ENCODE assay signal across 7 cellular contexts in genomic region chr22:17120281-17120680, GRCh38. TPM values are rescaled to one million over a fixed set of nuclear protein-coding genes. Genes with fewer than 3 reads are reported as not detected.
A peak's percentile ranks its signal among the peaks of the same experiment; 100 is the strongest.
DNase-seq lines count a peak whose midpoint lies in the region; ATAC-seq and TF ChIP-seq lines count a peak whose summit lies in the region.

No MANE protein-coding gene starts in this region.

- H3K14ac ChIP-seq in mesenchymal stem cell (ENCODE audit: low read length in 2 of 2), result no peak overlapping the region

- no peak overlapping the region for H3K18ac ChIP-seq in mesenchymal stem cell (ENCODE audit: low read depth in 1 of 2, low read length in 2 of 2)

- peak; percentile 62 for ATAC-seq in HG02885 (IDR thresholded peaks at IDR 0.05; ENCODE audit: poor library complexity, unreplicated experiment)
- no peak for ATAC-seq in GM19035 (IDR thresholded peaks at IDR 0.05; ENCODE audit: unreplicated experiment)

- H2BK5ac ChIP-seq in mesenchymal stem cell (ENCODE audit: low read depth, low read length, poor library complexity, severe bottlenecking), result no peak overlapping the region

- H2AFZ ChIP-seq in mesenchymal stem cell (ENCODE audit: low read depth, low read length), result no peak overlapping the region

- WGBS in mesenchymal stem cell, result 3% methylated on average over 20 of the region's 45 CpGs
- 3% methylated on average over 33 of the region's 45 CpGs for WGBS in suprapubic skin

- TF ChIP-seq CTCF in suprapubic skin (IDR thresholded peaks at IDR 0.05), result no peak

- no peak overlapping the region for H4K8ac ChIP-seq in mesenchymal stem cell (ENCODE audit: low read length)

- H3K4me2 ChIP-seq in mesenchymal stem cell (ENCODE audit: low read length, poor library complexity, severe bottlenecking), result peak overlapping the region; percentile 92

- H3K4me3 ChIP-seq in mesenchymal stem cell (ENCODE audit: insufficient read depth in 1 of 2, low read depth in 1 of 2, low read length in 2 of 2), result peak overlapping the region in 1 of 2 experiments; percentile 57
- peak overlapping the region; percentile 62 for H3K4me3 ChIP-seq in suprapubic skin

- no peak overlapping the region for H3K4ac ChIP-seq in mesenchymal stem cell (ENCODE audit: low read depth in 1 of 2, low read length in 2 of 2)

- no peaks in the 10 kb centered on the region for H3K79me1 ChIP-seq in mesenchymal stem cell (replicated peaks; ENCODE audit: low read length, poor library complexity, severe bottlenecking)

- no peaks in the 10 kb centered on the region for H3K9me3 ChIP-seq in mesenchymal stem cell (ENCODE audit: control insufficient read depth, low read length)
- H3K9me3 ChIP-seq in suprapubic skin, result no peaks in the 10 kb centered on the region

- H3K36me3 ChIP-seq in mesenchymal stem cell (ENCODE audit: control insufficient read depth in 1 of 2, insufficient read depth in 2 of 2, low read depth in 1 of 2, low read length in 2 of 2) (no peaks in the 10 kb centered on the region), suprapubic skin (no peaks in the 10 kb centered on the region)

- H3K4me1 ChIP-seq in mesenchymal stem cell (ENCODE audit: control insufficient read depth, insufficient read depth, low read depth, low read length), result peaks cover 17% of the 10 kb centered on the region
- H3K4me1 ChIP-seq in suprapubic skin, result peaks cover 46% of the 10 kb centered on the region

- peak in 3 of 4 experiments; percentile 14 to 35 (median 24) for DNase-seq in activated CD4-positive, CD25-positive, alpha-beta regulatory T cell (lab: John Stamatoyannopoulos, UW)
- DNase-seq in dermis microvascular lymphatic vessel endothelial cell (ENCODE audit: low read depth in 2 of 2) (peak; percentile 14 to 68), mesenchymal stem cell (peak; percentile 42), suprapubic skin (ENCODE audit: low spot score in 2 of 2) (no peak), anterior cingulate cortex (lab: John Stamatoyannopoulos, UW) (no peak)

- TF ChIP-seq POLR2A in suprapubic skin (IDR thresholded peaks at IDR 0.05), result no peak

- no peak for TF ChIP-seq EP300 in suprapubic skin (IDR thresholded peaks at IDR 0.05)

- H4K91ac ChIP-seq in mesenchymal stem cell (ENCODE audit: low read length), result no peak overlapping the region

- H2BK15ac ChIP-seq in mesenchymal stem cell (ENCODE audit: low read depth, poor library complexity, severe bottlenecking), result peak overlapping the region; percentile 45

- H2BK12ac ChIP-seq in mesenchymal stem cell (ENCODE audit: low read length in 2 of 2), result no peak overlapping the region

- H2AK5ac ChIP-seq in mesenchymal stem cell (ENCODE audit: low read length, severe bottlenecking), result no peak overlapping the region

- H3K27me3 ChIP-seq in mesenchymal stem cell (ENCODE audit: control insufficient read depth in 1 of 2, insufficient read depth in 1 of 2, low read length in 2 of 2) (peaks cover 50 to 54% of the 10 kb centered on the region in 2 experiments), suprapubic skin (peaks cover 36% of the 10 kb centered on the region)

- no peak overlapping the region for H2BK120ac ChIP-seq in mesenchymal stem cell (ENCODE audit: low read depth, low read length)

- no peak overlapping the region for H3K27ac ChIP-seq in mesenchymal stem cell (ENCODE audit: low read length, poor library complexity, severe bottlenecking)
- no peak overlapping the region for H3K27ac ChIP-seq in suprapubic skin

- no peak overlapping the region for H3K23ac ChIP-seq in mesenchymal stem cell (ENCODE audit: low read length in 2 of 2)

- no peak overlapping the region for H3K9ac ChIP-seq in mesenchymal stem cell (ENCODE audit: low read length)

RNA-seq across cellular contexts. Expression of gene TMEM121B, which starts 0.9 kb away (rescaled TPM):
- total RNA-seq in dermis microvascular lymphatic vessel endothelial cell (0.13 and 0.25 TPM in 2 replicates), suprapubic skin (1 to 10 TPM in 3 of 4 donors, under 1 TPM in 1; 0.76 to 1.9 (median 1.6) TPM)
- 0.11 TPM for polyA plus RNA-seq in mesenchymal stem cell (2013, experiment 1 of 2)
- 0.08 TPM for polyA plus RNA-seq in mesenchymal stem cell (2013, experiment 2 of 2)

RNA-seq across cellular contexts. Expression of gene IL17RA, which starts 35.5 kb away (rescaled TPM):
- total RNA-seq in dermis microvascular lymphatic vessel endothelial cell, result 2.1 and 2.4 TPM in 2 replicates
- 11.8 TPM for polyA plus RNA-seq in mesenchymal stem cell (2013, experiment 1 of 2)
- polyA plus RNA-seq in mesenchymal stem cell (2013, experiment 2 of 2), result 10.8 TPM
- total RNA-seq in suprapubic skin, result 10 to 100 TPM; 16.2 to 22.6 (median 21.4) TPM

RNA-seq across cellular contexts. Expression of gene HDHD5, which starts 38.8 kb away (rescaled TPM):
- total RNA-seq in dermis microvascular lymphatic vessel endothelial cell (31.5 and 41.7 TPM in 2 replicates), suprapubic skin (10 to 100 TPM; 38.5 to 58.3 (median 44.5) TPM)
- 11.1 TPM for polyA plus RNA-seq in mesenchymal stem cell (2013, experiment 1 of 2)
- polyA plus RNA-seq in mesenchymal stem cell (2013, experiment 2 of 2), result 11.9 TPM

Comparison
In these comparisons a context has a peak if more than half of its experiments do, and no peak if none do; other contexts are left out.
1. DNase-seq: peak in activated CD4-positive, CD25-positive, alpha-beta regulatory T cell (3 of 4), dermis microvascular lymphatic vessel endothelial cell (2 of 2) and mesenchymal stem cell (single experiment); none in suprapubic skin (0 of 2) and anterior cingulate cortex (0 of 58).